ENCODE assay signal across 23 cellular contexts in genomic region chr12:41485203-41485602, GRCh38.
DNase-seq lines count a peak whose midpoint lies in the region; ATAC-seq, FAIRE-seq and TF ChIP-seq lines count a peak whose summit lies in the region.
"Had no signal": no experiment of that assay in that cellular context is flagged by ENCODE, and none has a peak within 500 bp of the region (broad histone marks: within the 10 kb centered on the region; RNA-seq: fewer than 3 reads in every experiment).

No MANE protein-coding gene starts in this region.

- H3K36me3 Mint-ChIP-seq in GM23338 (ENCODE audit: low read depth): no peaks in the 10 kb centered on the region
- H3K36me3 Mint-ChIP-seq: activated CD4-positive, alpha-beta memory T cell treated with anti-CD3 and anti-CD28 coated beads for 36 hours; activated naive CD4-positive, alpha-beta T cell treated with anti-CD3 and anti-CD28 coated beads, Interleukin-2, amount 50 U/mL, for 72 hours; CD8-positive, alpha-beta T cell; IgD-negative memory B cell had no signal

- no peaks in the 10 kb centered on the region for H3K9me3 Mint-ChIP-seq in GM23338
- H3K9me3 Mint-ChIP-seq: activated CD4-positive, alpha-beta memory T cell treated with anti-CD3 and anti-CD28 coated beads for 36 hours; activated naive CD4-positive, alpha-beta T cell treated with anti-CD3 and anti-CD28 coated beads, Interleukin-2, amount 50 U/mL, for 72 hours; activated T-cell treated with anti-CD3 and anti-CD28 coated beads, Interleukin-2, amount 50 U/mL, for 24 hours; CD8-positive, alpha-beta T cell; IgD-negative memory B cell had no signal

- no peak overlapping the region for H3K23ac ChIP-seq in IMR-90 (ENCODE audit: low read depth, low read length)

- no peak overlapping the region for H3K4ac ChIP-seq in IMR-90 (ENCODE audit: low read depth, low read length)

- DNase-seq in GM12865 (ENCODE audit: low read depth): peak; percentile 32
- no peak for DNase-seq in GM23338 (ENCODE audit: low spot score)
- DNase-seq in IMR-90: no peak
- DNase-seq in glomerular visceral epithelial cell (ENCODE audit: extremely low spot score): peak; percentile 11
- DNase-seq in Right ventricle myocardium superior: no peak
- no peak for DNase-seq in GM10266 (ENCODE audit: extremely low spot score)
- no peak for DNase-seq in GM19239 (ENCODE audit: insufficient read length, low spot score)
- no peak for DNase-seq in SW480 (ENCODE audit: low spot score)
- DNase-seq: activated CD4-positive, alpha-beta memory T cell treated with anti-CD3 and anti-CD28 coated beads for 36 hours; activated T-cell treated with anti-CD3 and anti-CD28 coated beads, Interleukin-2, amount 50 U/mL, for 24 hours; CD8-positive, alpha-beta T cell; DND-41; hypothalamus; left cardiac atrium; NCI-H1048; NCI-H2107; NCI-H69; sigmoid colon had no signal

- no peaks in the 10 kb centered on the region for H3F3A ChIP-seq in GM23338 (replicated peaks; ENCODE audit: low read depth)

- no peak for TF ChIP-seq RAD21 in IMR-90 (IDR thresholded peaks at IDR 0.05; ENCODE audit: low read length)

- no peaks in the 10 kb centered on the region for H3K4me1 Mint-ChIP-seq in GM23338
- H3K4me1 Mint-ChIP-seq: IgD-negative memory B cell had no signal

- H3K4me3 ChIP-seq in GM12865 (ENCODE audit: low read depth, low read length) (no peak overlapping the region), GM23338 (no peak overlapping the region), IMR-90 (ENCODE audit: insufficient read depth, low read depth, low read length) (no peak overlapping the region)
- H3K4me3 ChIP-seq: sigmoid colon had no signal

- no CpG with 5 or more reads among the region's 5 CpGs for WGBS in IMR-90 (ENCODE audit: extremely low coverage in 2 of 2, insufficient read length in 1 of 2), 2 experiments

- H3K4me2 ChIP-seq in GM23338: no peak overlapping the region
- H3K4me2 ChIP-seq in IMR-90 (ENCODE audit: low read depth, low read length): no peak overlapping the region

- no peak for FAIRE-seq in GM19239 (lab: Jason Lieb, UNC)

- H3K27me3 ChIP-seq in GM23338 (ENCODE audit: insufficient read depth) (no peaks in the 10 kb centered on the region), IMR-90 (ENCODE audit: control insufficient read depth, insufficient read depth, low read length) (no peaks in the 10 kb centered on the region)
- H3K27me3 ChIP-seq: neutrophil, sigmoid colon had no signal

- H2BK15ac ChIP-seq in IMR-90 (ENCODE audit: low read depth, low read length): no peak overlapping the region

- H2BK20ac ChIP-seq in IMR-90 (ENCODE audit: low read depth, low read length): no peak overlapping the region; the same call in 1 of the 2 replicates

- H3K9me1 ChIP-seq in IMR-90 (ENCODE audit: insufficient read depth, low read length): no peaks in the 10 kb centered on the region

- H4K20me1 ChIP-seq in GM23338 (replicated peaks; ENCODE audit: insufficient read depth) (no peaks in the 10 kb centered on the region), IMR-90 (ENCODE audit: insufficient read depth, low read length) (no peaks in the 10 kb centered on the region)

- H3K79me1 ChIP-seq in IMR-90 (ENCODE audit: low read depth in 1 of 2, low read length in 2 of 2): no peaks in the 10 kb centered on the region

- no peaks in the 10 kb centered on the region for H3K27me3 Mint-ChIP-seq in GM23338 (ENCODE audit: insufficient read depth, low read depth, poor library complexity)
- H3K27me3 Mint-ChIP-seq: activated CD4-positive, alpha-beta memory T cell treated with anti-CD3 and anti-CD28 coated beads for 36 hours; activated T-cell treated with anti-CD3 and anti-CD28 coated beads, Interleukin-2, amount 50 U/mL, for 24 hours; brain had no signal

- peak overlapping the region; percentile 24; the same call in 1 of the 2 replicates for H2AFZ ChIP-seq in GM23338
- no peak overlapping the region for H2AFZ ChIP-seq in IMR-90 (replicated peaks; ENCODE audit: low read length, poor library complexity)

- H3K27ac ChIP-seq in GM23338 (ENCODE audit: low read depth) (no peak overlapping the region), IMR-90 (ENCODE audit: insufficient read depth, low read length) (no peak overlapping the region)
- H3K27ac ChIP-seq: neutrophil, sigmoid colon, VCaP had no signal

- intact Hi-C loops in IMR-90 (cut with micrococcal nuclease) (no loop called here), Right ventricle myocardium superior (cut with DNase I) (no loop called here)

- no peaks in the 10 kb centered on the region for H3K9me3 ChIP-seq in IMR-90 (ENCODE audit: control insufficient read depth, insufficient read depth, low read length)
- H3K9me3 ChIP-seq: neutrophil, sigmoid colon had no signal

- dilution Hi-C loops in IMR-90 (cut with HindIII; ENCODE audit: low sequenced_read_pairs, unreplicated experiment): no loop called here

- H3K27ac Mint-ChIP-seq in GM23338: no peak overlapping the region
- H3K27ac Mint-ChIP-seq: activated CD4-positive, alpha-beta memory T cell treated with anti-CD3 and anti-CD28 coated beads for 36 hours; activated naive CD4-positive, alpha-beta T cell treated with anti-CD3 and anti-CD28 coated beads, Interleukin-2, amount 50 U/mL, for 72 hours; activated T-cell treated with anti-CD3 and anti-CD28 coated beads, Interleukin-2, amount 50 U/mL, for 24 hours; brain; CD8-positive, alpha-beta T cell; IgD-negative memory B cell had no signal

- no peaks in the 10 kb centered on the region for H3K79me2 ChIP-seq in GM23338 (replicated peaks; ENCODE audit: insufficient read depth)

- in situ Hi-C loops in IMR-90 (cut with MboI; ENCODE audit: low sequenced_read_pairs): no loop called here

- no peak overlapping the region for H2AK9ac ChIP-seq in IMR-90 (replicated peaks; ENCODE audit: low read depth, low read length, poor library complexity)

- no peak overlapping the region for H2AK5ac ChIP-seq in IMR-90 (ENCODE audit: low read depth, low read length)

- POLR2A ChIA-PET in IMR-90 (lab: Charles Lee; ENCODE audit: unreplicated experiment): no interaction called here

- H2BK120ac ChIP-seq in IMR-90 (ENCODE audit: low read depth, low read length): peak overlapping the region; percentile 24; the same call in 1 of the 2 replicates

- no peak overlapping the region for H2BK5ac ChIP-seq in IMR-90 (ENCODE audit: low read depth, low read length, poor library complexity, severe bottlenecking)

- CTCF ChIA-PET in IMR-90 (lab: Yijun Ruan, JAX): no interaction called here

- no peaks in the 10 kb centered on the region for H3K9me2 ChIP-seq in GM23338 (ENCODE audit: insufficient read depth)

- H4K5ac ChIP-seq in IMR-90 (ENCODE audit: low read depth, low read length): no peak overlapping the region

- no peak for TF ChIP-seq POLR2A in IMR-90 (IDR thresholded peaks at IDR 0.05; ENCODE audit: low read depth, low read length)

- H3K14ac ChIP-seq in IMR-90 (replicated peaks; ENCODE audit: low read depth, low read length): no peak overlapping the region; the same call in 1 of the 2 replicates

- H3K36me3 ChIP-seq in GM23338 (ENCODE audit: insufficient read depth): no peaks in the 10 kb centered on the region
- no peaks in the 10 kb centered on the region for H3K36me3 ChIP-seq in IMR-90 (ENCODE audit: control insufficient read depth, insufficient read depth, low read length)
- H3K36me3 ChIP-seq: neutrophil, sigmoid colon had no signal

- no peak overlapping the region for H3K56ac ChIP-seq in IMR-90 (ENCODE audit: extremely low read depth, insufficient read depth, low read length)

- no TSS peak for BruUV-seq in IMR-90 (replicated peaks; lab: Mats Ljungman, UMichigan)

- TF ChIP-seq CTCF in GM12865 (IDR thresholded peaks at IDR 0.05; ENCODE audit: insufficient read depth, low read depth, low read length, missing control alignments) (no peak), GM23338 (conservative IDR thresholded peaks at IDR 0.05; ENCODE audit: low read depth in 2 of 2) (no peak), IMR-90 (conservative IDR thresholded peaks at IDR 0.05; ENCODE audit: low read depth, low read length) (no peak), GM10266 (IDR thresholded peaks at IDR 0.05; ENCODE audit: control insufficient read depth, insufficient read depth, low read depth, missing control alignments) (no peak)

- H3K4me3 Mint-ChIP-seq in GM23338: no peak overlapping the region
- H3K4me3 Mint-ChIP-seq: activated CD4-positive, alpha-beta memory T cell treated with anti-CD3 and anti-CD28 coated beads for 36 hours; activated T-cell treated with anti-CD3 and anti-CD28 coated beads, Interleukin-2, amount 50 U/mL, for 24 hours; brain; CD8-positive, alpha-beta T cell; IgD-negative memory B cell had no signal

- H4K8ac ChIP-seq in IMR-90 (ENCODE audit: low read depth in 2 of 2, low read length in 2 of 2): peak overlapping the region; percentile 19 to 46; a peak in 2 of 4 replicates

- H4K91ac ChIP-seq in IMR-90 (ENCODE audit: insufficient read depth, low read depth, low read length): no peak overlapping the region

- no peak for ATAC-seq in GM23338
- ATAC-seq in IMR-90 (ENCODE audit: low read depth): no peak
- ATAC-seq in Right ventricle myocardium superior (ENCODE audit: poor library complexity): no peak
- ATAC-seq: activated naive CD4-positive, alpha-beta T cell treated with anti-CD3 and anti-CD28 coated beads, Interleukin-2, amount 50 U/mL, for 72 hours; CD8-positive, alpha-beta T cell; left cardiac atrium had no signal

- no peak overlapping the region for H3K18ac ChIP-seq in IMR-90 (ENCODE audit: low read depth, low read length)

- H3K9ac ChIP-seq in IMR-90 (ENCODE audit: low read depth, low read length): no peak overlapping the region

- no peaks in the 10 kb centered on the region for H3K4me1 ChIP-seq in GM23338 (ENCODE audit: insufficient read depth)
- no peaks in the 10 kb centered on the region for H3K4me1 ChIP-seq in IMR-90 (ENCODE audit: control insufficient read depth, insufficient read depth, low read length)

TF ChIP-seq in IMR-90, 13 proteins besides CTCF, POLR2A, EP300 and RAD21 (continues in another document):
- TF ChIP-seq RCOR1 (IDR thresholded peaks at IDR 0.05; ENCODE audit: insufficient replicate concordance, low read length): no peak
- TF ChIP-seq RFX5 (IDR thresholded peaks at IDR 0.05; ENCODE audit: low read depth, low read length): no peak
- no peak for TF ChIP-seq ELK1 (IDR thresholded peaks at IDR 0.05; ENCODE audit: borderline replicate concordance, low read depth, low read length)

Comparison
In these comparisons a context has a peak if more than half of its experiments do, and no peak if none do; other contexts are left out.
1. DNase-seq: peak in GM12865 (single experiment) and glomerular visceral epithelial cell (single experiment); none in GM23338 (single experiment), IMR-90 (single experiment), Right ventricle myocardium superior (single experiment), GM10266 (single experiment), GM19239 (single experiment) and SW480 (single experiment).